In genomic region chr9:15381491-15381890, GRCh38 we compare ENCODE assay signal across 6 cellular contexts.
"Had no signal": no experiment of that assay in that cellular context is flagged by ENCODE, and none has a peak within 500 bp of the region (broad histone marks: within the 10 kb centered on the region; RNA-seq: fewer than 3 reads in every experiment).

No MANE protein-coding gene starts in this region.

- DNase-seq: IMR-90, KBM-7, KG1 had no signal

- H3K27ac ChIP-seq: HL-60, KMS-11 had no signal

- FAIRE-seq: HTR-8/SVneo had no signal

- H3K4me2 ChIP-seq: KMS-11 had no signal

- H3K9ac ChIP-seq: KMS-11 had no signal
